In genomic region chr10:111126981-111127848, GRCh38 we compare ENCODE assay signal across 29 cellular contexts. TPM values are rescaled to one million over a fixed set of nuclear protein-coding genes. Genes with fewer than 3 reads are reported as not detected.
DNase-seq lines count a peak whose midpoint lies in the region; TF ChIP-seq lines count a peak whose summit lies in the region.
"Had no signal": no experiment of that assay in that cellular context is flagged by ENCODE, and none has a peak within 500 bp of the region (broad histone marks: within the 10 kb centered on the region; RNA-seq: fewer than 3 reads in every experiment).

No MANE protein-coding gene starts in this region.

- no CpG with 5 or more reads among the region's 6 CpGs for WGBS in trophoblast cell (ENCODE audit: extremely low coverage, insufficient coverage, insufficient read length)

- CTCF ChIA-PET in HEK293T (lab: Yijun Ruan, JAX) = interaction anchor here (0.7 kb wide), 1 partner anchor 31 kb away, joined by 3 read pairs; no protein-coding TSS in a partner anchor

- H3K27ac ChIP-seq in coronary artery = no peak overlapping the region
- no peak overlapping the region for H3K27ac ChIP-seq in trophoblast cell (ENCODE audit: low read depth, low read length)
- H3K27ac ChIP-seq: cardiac muscle cell, colonic mucosa, thyroid gland had no signal

- no peak overlapping the region for H2BK12ac ChIP-seq in trophoblast cell (ENCODE audit: low read length)

- H3K27me3 ChIP-seq in trophoblast cell (ENCODE audit: insufficient read depth, low read length) = no peaks in the 10 kb centered on the region
- H3K27me3 ChIP-seq: cardiac muscle cell, colonic mucosa, thyroid gland had no signal

- H3K9ac ChIP-seq in trophoblast cell (ENCODE audit: low read length) = no peak overlapping the region
- H3K9ac ChIP-seq: GM23248 had no signal

- no peak overlapping the region for H2AK5ac ChIP-seq in trophoblast cell (ENCODE audit: low read length)

- no peak overlapping the region for H3K4ac ChIP-seq in trophoblast cell (ENCODE audit: low read depth, low read length)

- H3K36me3 ChIP-seq in trophoblast cell (ENCODE audit: control insufficient read depth in 1 of 2, insufficient read depth in 2 of 2, low read length in 2 of 2) = no peaks in the 10 kb centered on the region
- H3K36me3 ChIP-seq: cardiac muscle cell, colonic mucosa, thyroid gland had no signal

- H3K9me3 ChIP-seq in trophoblast cell (ENCODE audit: insufficient read depth, low read depth, low read length) = peaks cover 3% of the 10 kb centered on the region
- H3K9me3 ChIP-seq: colonic mucosa, thyroid gland had no signal

- no peak overlapping the region for H4K8ac ChIP-seq in trophoblast cell (ENCODE audit: low read depth, low read length)

- in situ Hi-C loops in KBM-7 (cut with MboI; ENCODE audit: low pct_unique_long_range_greater_than_20kb, low sequenced_read_pairs) = no loop called here
- in situ Hi-C loops in ACHN (cut with HindIII; ENCODE audit: low pct_ligation_motif_present, low pct_unique_long_range_greater_than_20kb, low sequenced_read_pairs) = no loop called here

- H3K4me3 ChIP-seq in coronary artery = no peak overlapping the region
- H3K4me3 ChIP-seq in trophoblast cell (ENCODE audit: low read depth, low read length) = no peak overlapping the region
- H3K4me3 ChIP-seq: cardiac muscle cell, colonic mucosa, GM23248, thyroid gland had no signal

- H2BK5ac ChIP-seq in trophoblast cell (ENCODE audit: low read depth, low read length, poor library complexity) = no peak overlapping the region

- no peak overlapping the region for H3K4me2 ChIP-seq in trophoblast cell (ENCODE audit: low read length)

- H3K18ac ChIP-seq in trophoblast cell (ENCODE audit: low read length) = no peak overlapping the region

- POLR2A ChIA-PET in HEK293T (lab: Yijun Ruan, JAX) = no interaction called here

- no peak overlapping the region for H2BK120ac ChIP-seq in trophoblast cell (ENCODE audit: insufficient read depth, low read length, poor library complexity)

- TF ChIP-seq CTCF in coronary artery (IDR thresholded peaks at IDR 0.05) = no peak

- H4K12ac ChIP-seq in trophoblast cell (ENCODE audit: low read depth, low read length) = no peak overlapping the region

- no peaks in the 10 kb centered on the region for H3K79me2 ChIP-seq in trophoblast cell (ENCODE audit: control insufficient read depth, insufficient read depth, low read length, poor library complexity)

- peak; percentile 36 for DNase-seq in GDM1 (lab: John Stamatoyannopoulos, UW)
- DNase-seq in KBM-7 = peak; percentile 9
- DNase-seq in coronary artery (ENCODE audit: low spot score) = peak; percentile 7
- peak; percentile 40 to 75 for DNase-seq in trophoblast cell
- no peak for DNase-seq in HEK293T (ENCODE audit: extremely low spot score)
- no peak for DNase-seq in ACHN
- no peak for DNase-seq in NOMO-1 treated with dmso at 0.1 percent for 144 hours (lab: John Stamatoyannopoulos, UW; ENCODE audit: unreplicated experiment)
- DNase-seq: activated B cell treated with CpG ODN at 0.5 μM for 24 hours; activated CD4-positive, alpha-beta T cell treated with anti-CD3 and anti-CD28 coated beads, Interleukin-2, amount 10 ng/mL, durations not matched to agents 7 days and 5 days; activated gamma-delta T cell treated with Interleukin-2 at 50 U/mL for 16 hours; activated T-cell treated with anti-CD3 and anti-CD28 coated beads, Interleukin-2, amount 50 U/mL, for 4 hours; Caco-2; colonic mucosa; DMS79 treated with DMSO at 0.1 percent for 48 hours; effector memory CD4-positive, alpha-beta T cell; GF-D8; GM23248; HFFc6; left ventricle myocardium superior; NCI-H1048; NCI-H2171 treated with DMSO at 0.1 percent for 48 hours; NCI-H524 treated with DMSO at 0.1 percent for 48 hours; SHP77 treated with DMSO at 0.1 percent for 48 hours; stimulated activated CD4-positive, alpha-beta T cell treated with anti-CD3 and anti-CD28 coated beads, Interleukin-12 subunit alpha, Interleukin-12 subunit beta, amount 100 ng/mL, for 4 hours; stimulated activated CD4-positive, alpha-beta T cell treated with anti-CD3 and anti-CD28 coated beads, Interleukin-4, amount 100 ng/mL, for 1 hour; thyroid gland had no signal

- H2AFZ ChIP-seq in trophoblast cell (ENCODE audit: insufficient read depth, low read length, poor library complexity) = no peak overlapping the region
- H2AFZ ChIP-seq: GM23248 had no signal

- no peak overlapping the region for H4K91ac ChIP-seq in trophoblast cell (ENCODE audit: low read depth, low read length)

- no peak overlapping the region for H3K23ac ChIP-seq in trophoblast cell (ENCODE audit: low read length)

- no peaks in the 10 kb centered on the region for H3K4me1 ChIP-seq in trophoblast cell (ENCODE audit: control insufficient read depth in 1 of 2, insufficient read depth in 2 of 2, low read length in 2 of 2)
- H3K4me1 ChIP-seq: Caco-2, colonic mucosa, thyroid gland had no signal

- no peak overlapping the region for H3K14ac ChIP-seq in trophoblast cell (ENCODE audit: low read length)

- H3K79me1 ChIP-seq in trophoblast cell (ENCODE audit: low read length) = no peaks in the 10 kb centered on the region

TF ChIP-seq in HEK293T, 16 proteins besides CTCF, POLR2A, EP300 and RAD21:
- TF ChIP-seq PKNOX1 (IDR thresholded peaks at IDR 0.05) = no peak
- no peak for TF ChIP-seq TARDBP (IDR thresholded peaks at IDR 0.05)
- no peak for TF ChIP-seq FOXM1 (IDR thresholded peaks at IDR 0.05; ENCODE audit: borderline replicate concordance)
- TF ChIP-seq NFRKB (IDR thresholded peaks at IDR 0.05) = no peak
- no peak for TF ChIP-seq SP1 (IDR thresholded peaks at IDR 0.05)
- no peak for TF ChIP-seq CTBP1 (IDR thresholded peaks at IDR 0.05; ENCODE audit: borderline replicate concordance)
- TF ChIP-seq HDGF (IDR thresholded peaks at IDR 0.05; ENCODE audit: borderline replicate concordance) = no peak
- no peak for TF ChIP-seq FOXK2 (IDR thresholded peaks at IDR 0.05)
- no peak for TF ChIP-seq LEF1 (IDR thresholded peaks at IDR 0.05; ENCODE audit: borderline replicate concordance)
- TF ChIP-seq FOXA1 (IDR thresholded peaks at IDR 0.05) = no peak
- no peak for TF ChIP-seq ARNT (IDR thresholded peaks at IDR 0.05)
- TF ChIP-seq BHLHE40 (IDR thresholded peaks at IDR 0.05; ENCODE audit: borderline replicate concordance) = no peak
- no peak for TF ChIP-seq SUZ12 (IDR thresholded peaks at IDR 0.05)
- TF ChIP-seq ZNF384 (IDR thresholded peaks at IDR 0.05) = no peak
- no peak for TF ChIP-seq L3MBTL2 (conservative IDR thresholded peaks at IDR 0.05)
- no peak for TF ChIP-seq ELF4 (IDR thresholded peaks at IDR 0.05)
TF ChIP-seq in HEK293T: peak in this region for 0.

RNA-seq across cellular contexts. Expression of gene ADRA2A, which starts 50.4 kb away (rescaled TPM):
- polyA plus RNA-seq in trophoblast cell (2013) = 0.08 and 0.11 TPM in 2 replicates
- polyA plus RNA-seq: cardiac muscle cell, IgD-negative memory B cell, keratinocyte had no signal

Comparison
In these comparisons a context has a peak if more than half of its experiments do, and no peak if none do; other contexts are left out.
1. DNase-seq: peak in GDM1 (single experiment), KBM-7 (single experiment), coronary artery (single experiment) and trophoblast cell (2 of 2); none in HEK293T (single experiment), ACHN (single experiment) and NOMO-1 treated with dmso at 0.1 percent for 144 hours (single experiment).